ENCODE assay signal across 10 cellular contexts in genomic region chr14:75144944-75145343, GRCh38. TPM values are rescaled to one million over a fixed set of nuclear protein-coding genes. Genes with fewer than 3 reads are reported as not detected.
DNase-seq lines count a peak whose midpoint lies in the region; ATAC-seq, FAIRE-seq and TF ChIP-seq lines count a peak whose summit lies in the region.
"Had no signal": no experiment of that assay in that cellular context is flagged by ENCODE, and none has a peak within 500 bp of the region (broad histone marks: within the 10 kb centered on the region; RNA-seq: fewer than 3 reads in every experiment).

No MANE protein-coding gene starts in this region.

- H3K9me3 Mint-ChIP-seq in activated CD4-positive, alpha-beta T cell treated with anti-CD3 and anti-CD28 coated beads, Interleukin-2, amount 10 ng/mL, durations not matched to agents 24 days and 14 days = no peaks in the 10 kb centered on the region
- no peaks in the 10 kb centered on the region for H3K9me3 Mint-ChIP-seq in activated CD4-positive, alpha-beta T cell treated with anti-CD3 and anti-CD28 coated beads for 36 hours (ENCODE audit: low read depth)

- H3K4me1 Mint-ChIP-seq in activated CD4-positive, alpha-beta T cell treated with anti-CD3 and anti-CD28 coated beads, Interleukin-2, amount 10 ng/mL, durations not matched to agents 24 days and 14 days = peaks cover 38% of the 10 kb centered on the region
- peaks cover 56% of the 10 kb centered on the region for H3K4me1 Mint-ChIP-seq in activated CD4-positive, alpha-beta T cell treated with anti-CD3 and anti-CD28 coated beads for 36 hours

- peak overlapping the region; percentile 8 for H3K27ac Mint-ChIP-seq in activated CD4-positive, alpha-beta T cell treated with anti-CD3 and anti-CD28 coated beads, Interleukin-2, amount 10 ng/mL, durations not matched to agents 24 days and 14 days
- no peak overlapping the region for H3K27ac Mint-ChIP-seq in activated CD4-positive, alpha-beta T cell treated with anti-CD3 and anti-CD28 coated beads for 36 hours

- WGBS in right lobe of liver (ENCODE audit: insufficient coverage, low coverage, low lambda C conversion rate, missing lambda C conversion rate) = 57% methylated on average over 4 of the region's 5 CpGs
- 87 to 89% methylated on average over 5 of the region's 5 CpGs for WGBS in thyroid gland, 2 donors

- intact Hi-C loops in activated CD4-positive, alpha-beta T cell treated with anti-CD3 and anti-CD28 coated beads, Interleukin-2, amount 10 ng/mL, durations not matched to agents 24 days and 14 days (cut with micrococcal nuclease) = no loop called here
- intact Hi-C loops in activated CD4-positive, alpha-beta T cell treated with anti-CD3 and anti-CD28 coated beads for 36 hours (cut with DNase I, micrococcal nuclease) = no loop called here
- intact Hi-C loops in ascending aorta (cut with DNase I) (loop anchor here (5.0 kb wide), 1 partner anchor 37 kb away; no protein-coding TSS in a partner anchor), right lobe of liver (cut with DNase I) (no loop called here), thyroid gland (cut with DNase I) (no loop called here)

- CTCF ChIA-PET in activated CD4-positive, alpha-beta T cell treated with anti-CD3 and anti-CD28 coated beads for 36 hours (lab: Charles Lee) = interaction anchor here (0.6 to 12.7 kb wide), 4 partner anchors 13 to 155 kb away, joined by 3 to 221 read pairs (median 4); no protein-coding TSS in a partner anchor

- POLR2A ChIA-PET in activated CD4-positive, alpha-beta T cell treated with anti-CD3 and anti-CD28 coated beads for 36 hours (lab: Charles Lee) = interaction anchor here (0.9 kb wide), 1 partner anchor 31 kb away, joined by 3 read pairs; no protein-coding TSS in a partner anchor

- H3K27me3 Mint-ChIP-seq in activated CD4-positive, alpha-beta T cell treated with anti-CD3 and anti-CD28 coated beads, Interleukin-2, amount 10 ng/mL, durations not matched to agents 24 days and 14 days = no peaks in the 10 kb centered on the region
- H3K27me3 Mint-ChIP-seq in activated CD4-positive, alpha-beta T cell treated with anti-CD3 and anti-CD28 coated beads for 36 hours = no peaks in the 10 kb centered on the region

- H3K4me3 ChIP-seq in ascending aorta (no peak overlapping the region), right lobe of liver (no peak overlapping the region), thyroid gland (replicated peaks in 1 of 3) (no peak overlapping the region)
- H3K4me3 ChIP-seq: A549 had no signal

- no peak for ATAC-seq in activated CD4-positive, alpha-beta T cell treated with anti-CD3 and anti-CD28 coated beads for 36 hours
- peak; percentile 36 to 60 (median 56) for ATAC-seq in right lobe of liver
- ATAC-seq in HG03045 (IDR thresholded peaks at IDR 0.05; ENCODE audit: unreplicated experiment) = no peak
- ATAC-seq: A549 had no signal

- TF ChIP-seq POLR2A in right lobe of liver (IDR thresholded peaks at IDR 0.05) (no peak), thyroid gland (IDR thresholded peaks at IDR 0.05) (no peak)

- peaks cover 0 to 10% of the 10 kb centered on the region in 2 donors for H3K36me3 ChIP-seq in ascending aorta
- H3K36me3 ChIP-seq in right lobe of liver = peaks cover 0 to 9% (median 1%) of the 10 kb centered on the region in 4 donors
- no peaks in the 10 kb centered on the region for H3K36me3 ChIP-seq in thyroid gland

- peaks cover 4 to 27% of the 10 kb centered on the region in 2 donors for H3K4me1 ChIP-seq in ascending aorta
- peaks cover 0 to 8% (median 4%) of the 10 kb centered on the region in 4 donors for H3K4me1 ChIP-seq in right lobe of liver
- H3K4me1 ChIP-seq in thyroid gland = peaks cover 59 to 77% of the 10 kb centered on the region in 2 donors
- H3K4me1 ChIP-seq: A549 had no signal

- H3K36me3 Mint-ChIP-seq in activated CD4-positive, alpha-beta T cell treated with anti-CD3 and anti-CD28 coated beads, Interleukin-2, amount 10 ng/mL, durations not matched to agents 24 days and 14 days (ENCODE audit: low read depth) = peaks cover 35% of the 10 kb centered on the region
- H3K36me3 Mint-ChIP-seq in activated CD4-positive, alpha-beta T cell treated with anti-CD3 and anti-CD28 coated beads for 36 hours (ENCODE audit: low read depth) = peaks cover 30% of the 10 kb centered on the region

- no peaks in the 10 kb centered on the region for H3K9me3 ChIP-seq in ascending aorta
- no peaks in the 10 kb centered on the region for H3K9me3 ChIP-seq in right lobe of liver
- H3K9me3 ChIP-seq in thyroid gland = no peaks in the 10 kb centered on the region
- H3K9me3 ChIP-seq: A549 had no signal

- DNase-seq in activated CD4-positive, alpha-beta T cell treated with anti-CD3 and anti-CD28 coated beads, Interleukin-2, amount 10 ng/mL, durations not matched to agents 24 days and 14 days = peak; percentile 72
- DNase-seq in activated CD4-positive, alpha-beta T cell treated with anti-CD3 and anti-CD28 coated beads for 36 hours = no peak
- DNase-seq in ascending aorta (ENCODE audit: low spot score in 2 of 2) (peak; percentile 12 to 71), right lobe of liver (no peak), thyroid gland (no peak), RCC 7860 (ENCODE audit: low spot score) (no peak), germinal center (ENCODE audit: low spot score) (no peak)
- DNase-seq: activated T-cell treated with anti-CD3 and anti-CD28 coated beads, Interleukin-2, amount 50 U/mL, for 48 hours had no signal

- peak overlapping the region; percentile 29 for H3K4me3 Mint-ChIP-seq in activated CD4-positive, alpha-beta T cell treated with anti-CD3 and anti-CD28 coated beads, Interleukin-2, amount 10 ng/mL, durations not matched to agents 24 days and 14 days
- no peak overlapping the region for H3K4me3 Mint-ChIP-seq in activated CD4-positive, alpha-beta T cell treated with anti-CD3 and anti-CD28 coated beads for 36 hours

- H3K27ac ChIP-seq in ascending aorta (peak overlapping the region; percentile 41 to 47), right lobe of liver (peak overlapping the region in 2 of 3 donors; percentile 3 to 5), thyroid gland (peak overlapping the region in 2 of 3 donors; percentile 88 to 97)
- H3K27ac ChIP-seq: A549 had no signal

- TF ChIP-seq CTCF in ascending aorta (IDR thresholded peaks at IDR 0.05) (no peak), right lobe of liver (IDR thresholded peaks at IDR 0.05) (no peak), thyroid gland (IDR thresholded peaks at IDR 0.05) (no peak)

- H3K27me3 ChIP-seq in ascending aorta = no peaks in the 10 kb centered on the region
- H3K27me3 ChIP-seq in right lobe of liver = no peaks in the 10 kb centered on the region
- no peaks in the 10 kb centered on the region for H3K27me3 ChIP-seq in thyroid gland

- no peak for FAIRE-seq in RCC 7860 (lab: Jason Lieb, UNC)
- FAIRE-seq: A549 had no signal

RNA-seq across cellular contexts. Expression of gene NEK9, which starts 18.1 kb away (rescaled TPM):
- total RNA-seq in activated CD4-positive, alpha-beta T cell treated with anti-CD3 and anti-CD28 coated beads, Interleukin-2, amount 10 ng/mL, durations not matched to agents 24 days and 14 days = 66.6 and 68.8 TPM in 2 replicates
- total RNA-seq in activated CD4-positive, alpha-beta T cell treated with anti-CD3 and anti-CD28 coated beads for 36 hours = 10 to 100 TPM; 45.2 to 58.7 TPM
- total RNA-seq in ascending aorta (116 TPM), right lobe of liver (10 to 100 TPM; 22.2 to 56.8 (median 39.6) TPM), thyroid gland (10 to 100 TPM; 65.4 to 84.6 (median 76.9) TPM)

RNA-seq across cellular contexts. Expression of gene TMED10, which starts 31.5 kb away (rescaled TPM):
- 192 and 200 TPM in 2 replicates for total RNA-seq in activated CD4-positive, alpha-beta T cell treated with anti-CD3 and anti-CD28 coated beads, Interleukin-2, amount 10 ng/mL, durations not matched to agents 24 days and 14 days
- 100 to 1,000 TPM; 179 to 253 TPM for total RNA-seq in activated CD4-positive, alpha-beta T cell treated with anti-CD3 and anti-CD28 coated beads for 36 hours
- 190 TPM for total RNA-seq in ascending aorta
- 100 to 1,000 TPM; 205 to 296 (median 279) TPM for total RNA-seq in right lobe of liver
- 100 to 1,000 TPM; 289 to 559 (median 388) TPM for total RNA-seq in thyroid gland

Comparison
In these comparisons a context has a peak if more than half of its experiments do, and no peak if none do; other contexts are left out.
1. DNase-seq: peak in activated CD4-positive, alpha-beta T cell treated with anti-CD3 and anti-CD28 coated beads, Interleukin-2, amount 10 ng/mL, durations not matched to agents 24 days and 14 days (single experiment) and ascending aorta (2 of 2); none in activated CD4-positive, alpha-beta T cell treated with anti-CD3 and anti-CD28 coated beads for 36 hours (single experiment), right lobe of liver (0 of 3), thyroid gland (0 of 2), RCC 7860 (single experiment) and germinal center (single experiment).
2. ATAC-seq: peak in right lobe of liver (4 of 4); none in activated CD4-positive, alpha-beta T cell treated with anti-CD3 and anti-CD28 coated beads for 36 hours (single experiment) and HG03045 (single experiment).
3. H3K27ac ChIP-seq: peak in every context shown above with its lines; median percentile 92 in thyroid gland; 44 in ascending aorta; 4 in right lobe of liver.